Comparison of ENCODE assay signal across 14 cellular contexts in genomic region chr3:8442993-8443670, GRCh38. TPM values are rescaled to one million over a fixed set of nuclear protein-coding genes. Genes with fewer than 3 reads are reported as not detected.
DNase-seq lines count a peak whose midpoint lies in the region; ATAC-seq, FAIRE-seq and TF ChIP-seq lines count a peak whose summit lies in the region.
"Had no signal": no experiment of that assay in that cellular context is flagged by ENCODE, and none has a peak within 500 bp of the region (broad histone marks: within the 10 kb centered on the region; RNA-seq: fewer than 3 reads in every experiment).

No MANE protein-coding gene starts in this region.

- H3K9me3 ChIP-seq in endodermal cell (ENCODE audit: control insufficient read depth, low read length) (peaks cover 11% of the 10 kb centered on the region), WERI-Rb-1 (ENCODE audit: severe bottlenecking) (no peaks in the 10 kb centered on the region)
- H3K9me3 ChIP-seq: SJSA1 had no signal

- H3K36me3 Mint-ChIP-seq in endodermal cell (ENCODE audit: low read depth) = peaks cover 7% of the 10 kb centered on the region
- no peaks in the 10 kb centered on the region for H3K36me3 Mint-ChIP-seq in activated CD4-positive, alpha-beta T cell treated with anti-CD3 and anti-CD28 coated beads for 36 hours (ENCODE audit: low read depth)

- no peak overlapping the region for H3K4me3 Mint-ChIP-seq in endodermal cell
- no peak overlapping the region for H3K4me3 Mint-ChIP-seq in activated CD4-positive, alpha-beta T cell treated with anti-CD3 and anti-CD28 coated beads for 36 hours
- H3K4me3 Mint-ChIP-seq: activated B cell treated with CpG ODN at 0.5 μM for 24 hours had no signal

- 69 to 79% methylated on average over 3 to 4 of the region's 5 CpGs for WGBS in endodermal cell (ENCODE audit: insufficient coverage in 1 of 2, insufficient read length in 1 of 2), 2 experiments

- TF ChIP-seq CTCF in endodermal cell (conservative IDR thresholded peaks at IDR 0.05) (no peak), WERI-Rb-1 (IDR thresholded peaks at IDR 0.05; ENCODE audit: low read depth, low read length) (no peak)

- peak; percentile 22 for DNase-seq in RCC 7860 (ENCODE audit: low spot score)
- no peak for DNase-seq in endodermal cell
- peak; percentile 15 for DNase-seq in myocyte (ENCODE audit: low read depth)
- no peak for DNase-seq in activated CD4-positive, alpha-beta T cell treated with anti-CD3 and anti-CD28 coated beads for 36 hours
- DNase-seq in activated CD4-positive, alpha-beta T cell treated with anti-CD3 and anti-CD28 coated beads, Interleukin-2, amount 50 U/mL, for 4 hours = no peak
- no peak for DNase-seq in WERI-Rb-1
- DNase-seq: activated B cell treated with CpG ODN at 0.5 μM for 24 hours; effector CD8-positive, alpha-beta T cell; glutamatergic neuron; KG1; NCI-H1694 had no signal

- no peaks in the 10 kb centered on the region for H3K4me1 Mint-ChIP-seq in endodermal cell
- H3K4me1 Mint-ChIP-seq in activated CD4-positive, alpha-beta T cell treated with anti-CD3 and anti-CD28 coated beads for 36 hours = no peaks in the 10 kb centered on the region
- H3K4me1 Mint-ChIP-seq: activated B cell treated with CpG ODN at 0.5 μM for 24 hours had no signal

- H3K36me3 ChIP-seq in endodermal cell (ENCODE audit: control insufficient read depth, insufficient read depth, low read length) (peaks cover 4% of the 10 kb centered on the region), WERI-Rb-1 (no peaks in the 10 kb centered on the region)
- H3K36me3 ChIP-seq: SJSA1 had no signal

- intact Hi-C loops in activated CD4-positive, alpha-beta T cell treated with anti-CD3 and anti-CD28 coated beads for 36 hours (cut with DNase I, micrococcal nuclease) = loop anchor here (1.0 to 2.0 kb wide), 3 partner anchors 164 to 180 kb away; no protein-coding TSS in a partner anchor

- POLR2A ChIA-PET in activated CD4-positive, alpha-beta T cell treated with anti-CD3 and anti-CD28 coated beads for 36 hours (lab: Charles Lee) = no interaction called here

- H3K27ac ChIP-seq in endodermal cell (ENCODE audit: low read depth, low read length) (peak overlapping the region; percentile 96), WERI-Rb-1 (no peak overlapping the region)

- peak; percentile 16 for FAIRE-seq in A204.1 (lab: Jason Lieb, UNC)
- no peak for FAIRE-seq in RCC 7860 (lab: Jason Lieb, UNC)

- H3K9ac ChIP-seq in endodermal cell (ENCODE audit: extremely low read depth, low read length, poor library complexity, severe bottlenecking) = no peak overlapping the region

- no peak overlapping the region for H3K27ac Mint-ChIP-seq in endodermal cell
- no peak overlapping the region for H3K27ac Mint-ChIP-seq in activated CD4-positive, alpha-beta T cell treated with anti-CD3 and anti-CD28 coated beads for 36 hours
- H3K27ac Mint-ChIP-seq: activated B cell treated with CpG ODN at 0.5 μM for 24 hours had no signal

- H3K9me3 Mint-ChIP-seq in endodermal cell = peaks cover 15% of the 10 kb centered on the region
- peaks cover 2% of the 10 kb centered on the region for H3K9me3 Mint-ChIP-seq in activated CD4-positive, alpha-beta T cell treated with anti-CD3 and anti-CD28 coated beads for 36 hours (ENCODE audit: low read depth)
- H3K9me3 Mint-ChIP-seq: activated B cell treated with CpG ODN at 0.5 μM for 24 hours had no signal

- peaks cover 9% of the 10 kb centered on the region for H3K4me1 ChIP-seq in endodermal cell (ENCODE audit: control insufficient read depth, insufficient read depth, low read length)

- ATAC-seq in activated CD4-positive, alpha-beta T cell treated with anti-CD3 and anti-CD28 coated beads for 36 hours = no peak
- no peak for ATAC-seq in HG02870 (IDR thresholded peaks at IDR 0.05; ENCODE audit: unreplicated experiment)

- H3K27me3 Mint-ChIP-seq in endodermal cell (ENCODE audit: insufficient read depth) = no peaks in the 10 kb centered on the region
- peaks cover 13% of the 10 kb centered on the region for H3K27me3 Mint-ChIP-seq in activated CD4-positive, alpha-beta T cell treated with anti-CD3 and anti-CD28 coated beads for 36 hours

- CTCF ChIA-PET in activated CD4-positive, alpha-beta T cell treated with anti-CD3 and anti-CD28 coated beads for 36 hours (lab: Charles Lee) = interaction anchor here (0.5 to 1.5 kb wide), 4 partner anchors 11 to 182 kb away, joined by 3 read pairs; no protein-coding TSS in a partner anchor

- H3K27me3 ChIP-seq in endodermal cell (ENCODE audit: control insufficient read depth, insufficient read depth, low read length, poor library complexity, severe bottlenecking) = no peaks in the 10 kb centered on the region
- H3K27me3 ChIP-seq in WERI-Rb-1 (ENCODE audit: insufficient read depth, low read depth, severe bottlenecking) = no peaks in the 10 kb centered on the region
- H3K27me3 ChIP-seq: SJSA1 had no signal

- H3K4me3 ChIP-seq in endodermal cell (ENCODE audit: low read length) = no peak overlapping the region
- H3K4me3 ChIP-seq in WERI-Rb-1 (ENCODE audit: low read depth, low read length) = no peak overlapping the region
- H3K4me3 ChIP-seq: SJSA1 had no signal

RNA-seq across cellular contexts. Expression of gene LMCD1, which starts 58.5 kb away (rescaled TPM):
- 10 to 100 TPM; 20.7 to 35.7 TPM for total RNA-seq in endodermal cell
- 32.7 TPM for polyA plus RNA-seq in endodermal cell (2013, experiment 1 of 2)
- 42.3 TPM for polyA plus RNA-seq in endodermal cell (2013, experiment 2 of 2)
- total RNA-seq in myocyte = 21.9 and 24.9 TPM in 2 replicates
- 363 TPM for polyA plus RNA-seq in myocyte (2012)
- total RNA-seq in activated CD4-positive, alpha-beta T cell treated with anti-CD3 and anti-CD28 coated beads for 36 hours = 1 to 10 TPM; 3.1 to 4.9 TPM

Comparison
In these comparisons a context has a peak if more than half of its experiments do, and no peak if none do; other contexts are left out.
1. DNase-seq: peak in RCC 7860 (single experiment) and myocyte (single experiment); none in endodermal cell (single experiment), activated CD4-positive, alpha-beta T cell treated with anti-CD3 and anti-CD28 coated beads for 36 hours (single experiment), activated CD4-positive, alpha-beta T cell treated with anti-CD3 and anti-CD28 coated beads, Interleukin-2, amount 50 U/mL, for 4 hours (0 of 2) and WERI-Rb-1 (single experiment).